In the genomic region with DNA sequence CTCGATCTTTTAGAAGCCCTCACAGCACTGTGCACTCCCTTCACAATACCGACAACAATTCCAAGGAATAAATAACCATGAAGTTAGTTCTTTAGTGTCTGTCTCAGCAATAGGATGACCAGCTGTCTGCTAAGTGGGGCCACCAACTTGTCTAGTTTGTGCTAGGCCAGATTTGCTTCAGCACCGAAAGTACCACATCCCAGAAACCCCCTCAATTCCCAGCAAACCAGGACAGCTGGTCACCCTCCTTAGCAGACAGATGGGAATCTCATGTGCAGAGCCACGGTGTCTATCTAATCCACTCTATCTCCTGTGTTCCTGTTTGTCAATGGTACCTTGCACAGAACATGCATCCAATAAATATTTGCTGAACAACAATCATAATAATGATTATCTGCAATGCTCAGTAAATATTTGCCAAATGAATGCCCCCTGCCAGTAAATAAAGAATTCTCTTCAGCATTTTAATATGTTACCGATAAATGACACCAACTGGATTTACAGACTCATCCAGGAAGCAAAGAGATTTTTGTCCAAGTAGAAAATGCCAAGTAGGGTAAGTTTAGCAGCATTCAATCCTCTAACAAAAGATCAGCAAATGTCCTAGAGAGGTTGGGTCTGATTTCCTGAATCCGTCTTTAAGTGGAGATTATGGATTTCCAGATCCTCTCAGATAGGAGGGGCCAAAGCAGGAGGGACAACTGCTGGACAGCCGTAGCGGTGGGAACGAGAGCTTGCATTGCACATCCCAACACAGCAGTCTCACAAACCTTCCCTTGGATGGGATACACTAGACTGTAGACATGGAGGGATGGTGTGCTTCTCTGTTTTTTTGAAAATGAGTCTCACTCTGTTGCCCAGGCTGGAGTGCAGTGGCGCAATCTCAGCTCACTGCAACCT, we compare ENCODE assay signal across 1 cellular context.
TF ChIP-seq lines count a peak whose summit lies in the region.

No MANE protein-coding gene starts in this region.

TF ChIP-seq in H1, 55 proteins besides CTCF, POLR2A, EP300 and RAD21:
- no peak for TF ChIP-seq SUZ12 (IDR thresholded peaks at IDR 0.05; ENCODE audit: low read length)
- TF ChIP-seq SIX5 (IDR thresholded peaks at IDR 0.05; ENCODE audit: low read depth, low read length): no peak
- no peak for TF ChIP-seq JUND (IDR thresholded peaks at IDR 0.05; ENCODE audit: low read length)
- TF ChIP-seq, protein P1, sequence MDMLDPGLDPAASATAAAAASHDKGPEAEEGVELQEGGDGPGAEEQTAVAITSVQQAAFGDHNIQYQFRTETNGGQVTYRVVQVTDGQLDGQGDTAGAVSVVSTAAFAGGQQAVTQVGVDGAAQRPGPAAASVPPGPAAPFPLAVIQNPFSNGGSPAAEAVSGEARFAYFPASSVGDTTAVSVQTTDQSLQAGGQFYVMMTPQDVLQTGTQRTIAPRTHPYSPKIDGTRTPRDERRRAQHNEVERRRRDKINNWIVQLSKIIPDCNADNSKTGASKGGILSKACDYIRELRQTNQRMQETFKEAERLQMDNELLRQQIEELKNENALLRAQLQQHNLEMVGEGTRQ (IDR thresholded peaks at IDR 0.05; ENCODE audit: low read length): no peak
- no peak for TF ChIP-seq ZNF274 (IDR thresholded peaks at IDR 0.05; ENCODE audit: borderline replicate concordance, extremely low read depth, low read length)
- no peak for TF ChIP-seq SIRT6 (IDR thresholded peaks at IDR 0.05; ENCODE audit: low read length)
- no peak for TF ChIP-seq RNF2 (IDR thresholded peaks at IDR 0.05; ENCODE audit: borderline replicate concordance, low read depth, low read length, missing control alignments, poor library complexity, severe bottlenecking)
- no peak for TF ChIP-seq SRF (IDR thresholded peaks at IDR 0.05; ENCODE audit: low read depth, low read length)
- TF ChIP-seq JUN (IDR thresholded peaks at IDR 0.05; ENCODE audit: low read depth, low read length): no peak
- no peak for TF ChIP-seq POU5F1 (IDR thresholded peaks at IDR 0.05; ENCODE audit: low read depth, low read length)
- no peak for TF ChIP-seq SIN3A (conservative IDR thresholded peaks at IDR 0.05 in 1 of 2, IDR thresholded peaks at IDR 0.05 in 1 of 2; ENCODE audit: low read depth in 1 of 2, low read length in 2 of 2)
- TF ChIP-seq KDM1A (IDR thresholded peaks at IDR 0.05; ENCODE audit: borderline replicate concordance, low read length): no peak
